Comparison of ENCODE assay signal across 9 cellular contexts in the genomic region with DNA sequence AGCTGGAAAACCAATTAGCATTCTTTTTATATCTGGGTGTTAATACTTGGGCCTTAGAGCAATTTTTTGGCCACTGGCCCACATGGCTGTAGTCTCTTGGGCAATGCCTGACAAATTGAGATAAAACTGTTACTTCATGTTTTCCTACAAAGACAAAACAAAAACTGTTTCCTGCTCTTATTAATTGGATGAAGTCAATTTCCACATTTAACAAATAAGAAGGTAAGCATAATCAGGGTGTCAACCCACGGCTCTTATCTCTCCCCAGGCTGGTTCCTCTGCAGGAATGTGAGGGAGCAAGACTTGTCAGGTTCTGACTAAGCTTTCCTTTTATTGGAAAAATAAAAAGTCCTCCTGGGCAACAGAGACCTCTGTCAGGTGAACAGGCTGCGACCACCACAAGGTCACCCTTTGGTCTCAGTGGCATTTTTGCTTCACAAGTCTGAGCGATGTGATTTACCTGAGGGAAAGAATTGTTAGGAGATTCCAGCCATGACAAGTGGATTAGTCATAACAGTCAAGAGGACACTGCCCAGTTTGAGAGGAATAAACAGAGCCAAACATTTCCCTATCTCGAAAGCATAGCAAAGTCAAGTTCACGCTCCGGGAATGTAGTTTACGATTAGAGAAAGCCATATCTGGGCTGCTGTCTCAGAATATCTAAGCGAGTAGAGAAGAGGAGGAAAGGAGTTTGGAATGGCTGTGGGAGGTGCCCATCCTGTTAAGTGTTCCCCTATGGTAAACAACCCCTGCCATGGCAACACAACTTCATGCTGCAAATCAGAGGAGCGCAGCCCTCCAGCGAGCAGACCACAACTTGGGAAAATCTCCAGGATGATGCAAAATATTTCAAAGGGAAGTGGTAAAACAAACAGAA.
DNase-seq lines count a peak whose midpoint lies in the region; ATAC-seq and TF ChIP-seq lines count a peak whose summit lies in the region.
"Had no signal": no experiment of that assay in that cellular context is flagged by ENCODE, and none has a peak within 500 bp of the region (broad histone marks: within the 10 kb centered on the region; RNA-seq: fewer than 3 reads in every experiment).

No MANE protein-coding gene starts in this region.

- H3K4me3 Mint-ChIP-seq in activated CD4-positive, alpha-beta memory T cell treated with anti-CD3 and anti-CD28 coated beads for 36 hours, result no peak overlapping the region

- H3K4me3 ChIP-seq in lower lobe of right lung, result peak overlapping the region; percentile 22

- DNase-seq in A172 (ENCODE audit: low spot score) (peak; percentile 99), M059J (ENCODE audit: low read depth) (peak; percentile 100), dedifferentiated amniotic fluid mesenchymal stem cell (ENCODE audit: extremely low spot score) (peak; percentile 97), lower lobe of right lung (no peak)
- DNase-seq in activated CD4-positive, alpha-beta memory T cell treated with anti-CD3 and anti-CD28 coated beads for 36 hours, result no peak

- no peaks in the 10 kb centered on the region for H3K27me3 ChIP-seq in lower lobe of right lung (ENCODE audit: low read depth)

- no peak for TF ChIP-seq CTCF in lower lobe of right lung (IDR thresholded peaks at IDR 0.05)

- no peaks in the 10 kb centered on the region for H3K4me1 Mint-ChIP-seq in activated CD4-positive, alpha-beta memory T cell treated with anti-CD3 and anti-CD28 coated beads for 36 hours (ENCODE audit: low read depth)

- H3K9me3 ChIP-seq in lower lobe of right lung, result no peaks in the 10 kb centered on the region

- peak overlapping the region; percentile 86 for H3K27ac ChIP-seq in lower lobe of right lung
- H3K27ac ChIP-seq: C4-2B had no signal

- peaks cover 10% of the 10 kb centered on the region for H3K27me3 Mint-ChIP-seq in activated CD4-positive, alpha-beta memory T cell treated with anti-CD3 and anti-CD28 coated beads for 36 hours

- ATAC-seq in lower lobe of right lung (peak; percentile 95 to 96), GM18858 (IDR thresholded peaks at IDR 0.05; ENCODE audit: unreplicated experiment) (no peak), HG02970 (IDR thresholded peaks at IDR 0.05; ENCODE audit: low FRiP score, unreplicated experiment) (no peak), HG02938 (IDR thresholded peaks at IDR 0.05; ENCODE audit: unreplicated experiment) (no peak)

- no peak overlapping the region for H3K27ac Mint-ChIP-seq in activated CD4-positive, alpha-beta memory T cell treated with anti-CD3 and anti-CD28 coated beads for 36 hours

- POLR2A ChIA-PET in activated CD4-positive, alpha-beta memory T cell treated with anti-CD3 and anti-CD28 coated beads for 36 hours (lab: Charles Lee), result no interaction called here

- H3K36me3 ChIP-seq in lower lobe of right lung, result no peaks in the 10 kb centered on the region

- CTCF ChIA-PET in activated CD4-positive, alpha-beta memory T cell treated with anti-CD3 and anti-CD28 coated beads for 36 hours (lab: Charles Lee), result no interaction called here

- H3K4me1 ChIP-seq in lower lobe of right lung, result peaks cover 44% of the 10 kb centered on the region

- no peaks in the 10 kb centered on the region for H3K36me3 Mint-ChIP-seq in activated CD4-positive, alpha-beta memory T cell treated with anti-CD3 and anti-CD28 coated beads for 36 hours

- intact Hi-C loops in lower lobe of right lung (cut with DNase I), result no loop called here
- intact Hi-C loops in activated CD4-positive, alpha-beta memory T cell treated with anti-CD3 and anti-CD28 coated beads for 36 hours (cut with micrococcal nuclease), result no loop called here

- H3K9me3 Mint-ChIP-seq in activated CD4-positive, alpha-beta memory T cell treated with anti-CD3 and anti-CD28 coated beads for 36 hours, result no peaks in the 10 kb centered on the region

Comparison
In these comparisons a context has a peak if more than half of its experiments do, and no peak if none do; other contexts are left out.
1. DNase-seq: peak in A172 (single experiment), M059J (single experiment) and dedifferentiated amniotic fluid mesenchymal stem cell (single experiment); none in lower lobe of right lung (single experiment) and activated CD4-positive, alpha-beta memory T cell treated with anti-CD3 and anti-CD28 coated beads for 36 hours (single experiment).
2. ATAC-seq: peak in lower lobe of right lung (2 of 2); none in GM18858 (single experiment), HG02970 (single experiment) and HG02938 (single experiment).